Comparison of ENCODE assay signal across 24 cellular contexts in the genomic region with DNA sequence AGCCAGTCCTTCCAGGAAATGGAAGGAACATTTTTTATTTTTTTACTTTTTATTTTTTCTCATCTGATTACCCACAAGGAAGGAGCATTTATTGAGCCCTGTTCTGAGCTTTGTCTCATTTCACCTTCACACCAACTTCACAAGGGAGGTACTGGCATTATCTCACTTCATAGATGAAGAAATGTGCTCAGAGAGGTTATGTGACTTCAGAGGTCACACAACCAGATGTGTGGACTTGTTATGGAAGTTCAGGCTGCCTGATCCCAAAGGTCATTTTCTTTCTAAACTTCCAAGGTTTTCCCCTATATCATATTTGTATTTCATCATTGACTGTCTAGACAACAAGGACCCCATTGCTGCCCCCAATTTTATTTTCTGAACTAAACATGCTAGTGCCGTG.
"Had no signal": no experiment of that assay in that cellular context is flagged by ENCODE, and none has a peak within 500 bp of the region (broad histone marks: within the 10 kb centered on the region; RNA-seq: fewer than 3 reads in every experiment).

No MANE protein-coding gene starts in this region.

- DNase-seq: activated CD4-positive, alpha-beta T cell treated with anti-CD3 and anti-CD28 coated beads, Interleukin-2, amount 50 U/mL, for 4 hours; activated CD8-positive, alpha-beta memory T cell treated with anti-CD3 and anti-CD28 coated beads, Interleukin-2, amount 50 U/mL, for 48 hours; activated naive CD4-positive, alpha-beta T cell; activated T-cell treated with anti-CD3 and anti-CD28 coated beads, Interleukin-2, amount 50 U/mL, for 4 hours; adrenal gland; cerebellar nuclear complex; effector CD4-positive, alpha-beta T cell; erythroblast; heart left ventricle; islet precursor cell; left cardiac atrium; posterior cingulate gyrus; right lobe of liver; stimulated activated CD4-positive, alpha-beta T cell treated with anti-CD3 and anti-CD28 coated beads, Interleukin-2, amount 100 ng/mL, for 24 hours; stimulated activated naive CD8-positive, alpha-beta T cell treated with anti-CD3 and anti-CD28 coated beads, Interleukin-15, amount 100 ng/mL, for 72 hours; T-helper 9 cell had no signal

- H3K4me3 Mint-ChIP-seq: activated naive CD8-positive, alpha-beta T cell; activated T-cell treated with anti-CD3 and anti-CD28 coated beads, Interleukin-2, amount 50 U/mL, for 4 hours; dendritic cell treated with granulocyte-macrophage colony-stimulating factor and Interleukin-4, amounts not matched to agents 40 ng/mL and 50 ng/mL, for 4 days; nephron; stimulated activated effector memory CD8-positive, alpha-beta T cell treated with anti-CD3 and anti-CD28 coated beads, Interleukin-12 subunit alpha, Interleukin-12 subunit beta, amount 100 ng/mL, for 72 hours; stimulated activated naive CD8-positive, alpha-beta T cell treated with anti-CD3 and anti-CD28 coated beads, Interleukin-15, amount 100 ng/mL, for 72 hours; WTC11 had no signal

- H3K9me3 ChIP-seq: adrenal gland, heart left ventricle, right lobe of liver, tibial nerve had no signal

- H3K36me3 Mint-ChIP-seq: activated naive CD8-positive, alpha-beta T cell; stimulated activated effector memory CD8-positive, alpha-beta T cell treated with anti-CD3 and anti-CD28 coated beads, Interleukin-12 subunit alpha, Interleukin-12 subunit beta, amount 100 ng/mL, for 72 hours; WTC11 had no signal

- ATAC-seq: activated T-cell treated with anti-CD3 and anti-CD28 coated beads, Interleukin-2, amount 50 U/mL, for 4 hours; heart left ventricle; left cardiac atrium; right lobe of liver; stimulated activated effector memory CD8-positive, alpha-beta T cell treated with anti-CD3 and anti-CD28 coated beads, Interleukin-12 subunit alpha, Interleukin-12 subunit beta, amount 100 ng/mL, for 72 hours; stimulated activated naive CD8-positive, alpha-beta T cell treated with anti-CD3 and anti-CD28 coated beads, Interleukin-15, amount 100 ng/mL, for 72 hours; WTC11 had no signal

- H3K36me3 ChIP-seq: adrenal gland, right lobe of liver had no signal

- H3K9me3 Mint-ChIP-seq: activated T-cell treated with anti-CD3 and anti-CD28 coated beads, Interleukin-2, amount 50 U/mL, for 4 hours; activated T-helper 2 cell treated with anti-CD3 and anti-CD28 coated beads, Interferon-gamma antibody, Interleukin-2, Interleukin-4, amounts not matched to agents 10 μg/mL and 5 μg/mL and 100 μg/mL, durations not matched to agents 14 hours and 24 hours and 36 hours; dendritic cell treated with granulocyte-macrophage colony-stimulating factor and Interleukin-4, amounts not matched to agents 40 ng/mL and 50 ng/mL, for 4 days; nephron; stimulated activated effector memory CD8-positive, alpha-beta T cell treated with anti-CD3 and anti-CD28 coated beads, Interleukin-12 subunit alpha, Interleukin-12 subunit beta, amount 100 ng/mL, for 72 hours; stimulated activated naive CD8-positive, alpha-beta T cell treated with anti-CD3 and anti-CD28 coated beads, Interleukin-15, amount 100 ng/mL, for 72 hours; WTC11 had no signal

- H3K4me1 ChIP-seq: right lobe of liver had no signal

- H3K4me3 ChIP-seq: adrenal gland, heart left ventricle, right lobe of liver, skin epidermis, tibial nerve had no signal

- H3K4me1 Mint-ChIP-seq: stimulated activated naive CD8-positive, alpha-beta T cell treated with anti-CD3 and anti-CD28 coated beads, Interleukin-15, amount 100 ng/mL, for 72 hours had no signal

- H3K27me3 ChIP-seq: adrenal gland, heart left ventricle, right lobe of liver, tibial nerve had no signal

- H3K27me3 Mint-ChIP-seq: dendritic cell treated with granulocyte-macrophage colony-stimulating factor and Interleukin-4, amounts not matched to agents 40 ng/mL and 50 ng/mL, for 4 days had no signal

- H3K27ac ChIP-seq: adrenal gland, heart left ventricle, right lobe of liver had no signal

- H3K27ac Mint-ChIP-seq: activated naive CD8-positive, alpha-beta T cell; activated T-helper 2 cell treated with anti-CD3 and anti-CD28 coated beads, Interferon-gamma antibody, Interleukin-2, Interleukin-4, amounts not matched to agents 10 μg/mL and 5 μg/mL and 100 μg/mL, durations not matched to agents 14 hours and 24 hours and 36 hours; dendritic cell treated with granulocyte-macrophage colony-stimulating factor and Interleukin-4, amounts not matched to agents 40 ng/mL and 50 ng/mL, for 4 days; nephron; stimulated activated effector memory CD8-positive, alpha-beta T cell treated with anti-CD3 and anti-CD28 coated beads, Interleukin-12 subunit alpha, Interleukin-12 subunit beta, amount 100 ng/mL, for 72 hours; WTC11 had no signal
